23 cellular contexts compared by ENCODE assay signal in genomic region chr1:19262047-19262446, GRCh38.
"Had no signal": no experiment of that assay in that cellular context is flagged by ENCODE, and none has a peak within 500 bp of the region (broad histone marks: within the 10 kb centered on the region; RNA-seq: fewer than 3 reads in every experiment).

No MANE protein-coding gene starts in this region.

- H3K9me3 Mint-ChIP-seq: activated naive CD4-positive, alpha-beta T cell treated with anti-CD3 and anti-CD28 coated beads, Interleukin-2, amount 10 ng/mL, durations not matched to agents 7 days and 5 days; mesothelial cell of epicardium; natural killer cell; stimulated activated naive B cell treated with anti-CD40 and anti-IgM and Interleukin-4, amounts not matched to agents 10 μg/mL and 1 μg/mL and 100 μg/mL, for 72 hours had no signal

- H3K27ac ChIP-seq: coronary artery, epithelial cell of prostate, gastroesophageal sphincter, transverse colon, VCaP had no signal

- DNase-seq: activated CD4-positive, alpha-beta T cell treated with anti-CD3 and anti-CD28 coated beads, Interleukin-2, amount 50 U/mL, for 1 hour; activated CD4-positive, CD25-positive, alpha-beta regulatory T cell treated with anti-CD3 and anti-CD28 coated beads, Interleukin-2, amount 50 U/mL, for 72 hours; activated CD8-positive, alpha-beta T cell treated with anti-CD3 and anti-CD28 coated beads, Interleukin-2, amount 10 ng/mL, durations not matched to agents 7 days and 5 days; activated effector memory CD4-positive, alpha-beta T cell treated with anti-CD3 and anti-CD28 coated beads, Interleukin-2, amount 50 U/mL, for 16 hours; activated naive CD4-positive, alpha-beta T cell treated with anti-CD3 and anti-CD28 coated beads, Interleukin-2, amount 10 ng/mL, durations not matched to agents 7 days and 5 days; amygdala; cerebellar nuclear complex; head of caudate nucleus; hypothalamus; left ventricle myocardium superior; mammary epithelial cell; natural killer cell; retina; stimulated activated CD4-positive, alpha-beta T cell treated with anti-CD3 and anti-CD28 coated beads, Interleukin-2, amount 100 ng/mL, for 48 hours; stimulated activated CD8-positive, alpha-beta memory T cell treated with anti-CD3 and anti-CD28 coated beads, Interleukin-4, amount 100 ng/mL, for 48 hours; stimulated activated naive B cell treated with anti-CD40 and anti-IgM and Interleukin-4, amounts not matched to agents 10 μg/mL and 1 μg/mL and 100 μg/mL, for 72 hours; transverse colon had no signal

- H3K9me3 ChIP-seq: gastroesophageal sphincter, transverse colon had no signal

- H3K4me3 ChIP-seq: coronary artery, gastroesophageal sphincter, transverse colon had no signal

- H3K4me1 ChIP-seq: gastroesophageal sphincter, transverse colon had no signal

- H3K27ac Mint-ChIP-seq: activated CD8-positive, alpha-beta T cell treated with anti-CD3 and anti-CD28 coated beads, Interleukin-2, amount 10 ng/mL, durations not matched to agents 7 days and 5 days; activated naive CD4-positive, alpha-beta T cell treated with anti-CD3 and anti-CD28 coated beads, Interleukin-2, amount 10 ng/mL, durations not matched to agents 7 days and 5 days; mesothelial cell of epicardium; natural killer cell; progenitor cell of endocrine pancreas; stimulated activated naive B cell treated with anti-CD40 and anti-IgM and Interleukin-4, amounts not matched to agents 10 μg/mL and 1 μg/mL and 100 μg/mL, for 72 hours had no signal

- H3K27me3 ChIP-seq: gastroesophageal sphincter, transverse colon had no signal

- H3K36me3 Mint-ChIP-seq: natural killer cell had no signal

- ATAC-seq: activated CD8-positive, alpha-beta T cell treated with anti-CD3 and anti-CD28 coated beads, Interleukin-2, amount 10 ng/mL, durations not matched to agents 7 days and 5 days; gastroesophageal sphincter; left ventricle myocardium superior; natural killer cell; stimulated activated naive B cell treated with anti-CD40 and anti-IgM and Interleukin-4, amounts not matched to agents 10 μg/mL and 1 μg/mL and 100 μg/mL, for 72 hours had no signal

- H3K4me3 Mint-ChIP-seq: activated CD8-positive, alpha-beta T cell treated with anti-CD3 and anti-CD28 coated beads, Interleukin-2, amount 10 ng/mL, durations not matched to agents 7 days and 5 days; activated naive CD4-positive, alpha-beta T cell treated with anti-CD3 and anti-CD28 coated beads, Interleukin-2, amount 10 ng/mL, durations not matched to agents 7 days and 5 days; mesothelial cell of epicardium; natural killer cell; stimulated activated naive B cell treated with anti-CD40 and anti-IgM and Interleukin-4, amounts not matched to agents 10 μg/mL and 1 μg/mL and 100 μg/mL, for 72 hours had no signal

- H3K27me3 Mint-ChIP-seq: activated naive CD4-positive, alpha-beta T cell treated with anti-CD3 and anti-CD28 coated beads, Interleukin-2, amount 10 ng/mL, durations not matched to agents 7 days and 5 days; progenitor cell of endocrine pancreas; stimulated activated naive B cell treated with anti-CD40 and anti-IgM and Interleukin-4, amounts not matched to agents 10 μg/mL and 1 μg/mL and 100 μg/mL, for 72 hours had no signal

- H3K4me1 Mint-ChIP-seq: activated naive CD4-positive, alpha-beta T cell treated with anti-CD3 and anti-CD28 coated beads, Interleukin-2, amount 10 ng/mL, durations not matched to agents 7 days and 5 days; mesothelial cell of epicardium; natural killer cell had no signal
